8 cellular contexts compared by ENCODE assay signal in genomic region chrX:48470110-48470832, GRCh38. TPM values are rescaled to one million over a fixed set of nuclear protein-coding genes. Genes with fewer than 3 reads are reported as not detected.
DNase-seq lines count a peak whose midpoint lies in the region; ATAC-seq and TF ChIP-seq lines count a peak whose summit lies in the region.

Gene SLC38A5 (minus strand): TSS chrX:48470260. CDS start chrX:48467924, 2,336 bp downstream.

- H3K9ac ChIP-seq in IMR-90 (ENCODE audit: low read depth, low read length): no peak within 1 kb of the TSS

- H3K18ac ChIP-seq in IMR-90 (ENCODE audit: low read depth, low read length): no peak within 1 kb of the TSS

- no peak within 1 kb of the TSS for H3K4ac ChIP-seq in IMR-90 (ENCODE audit: low read depth, low read length)

- in situ Hi-C loops in IMR-90 (cut with MboI; ENCODE audit: low sequenced_read_pairs): no loop called here

- H3K79me1 ChIP-seq in IMR-90 (ENCODE audit: low read depth in 1 of 2, low read length in 2 of 2): no peaks in the 10 kb centered on the region

- H4K91ac ChIP-seq in IMR-90 (ENCODE audit: insufficient read depth, low read depth, low read length): no peak within 1 kb of the TSS

- H3K27ac ChIP-seq in A673 (ENCODE audit: low read depth, low read length, poor library complexity, severe bottlenecking) (peak within 1 kb of the TSS; percentile 76), IMR-90 (ENCODE audit: insufficient read depth, low read length) (no peak within 1 kb of the TSS), coronary artery (no peak within 1 kb of the TSS)

- no peak within 1 kb of the TSS for H2BK5ac ChIP-seq in IMR-90 (ENCODE audit: low read depth, low read length, poor library complexity, severe bottlenecking)

- H4K20me1 ChIP-seq in IMR-90 (ENCODE audit: insufficient read depth, low read length): no peaks in the 10 kb centered on the region

- TF ChIP-seq POLR2A in IMR-90 (IDR thresholded peaks at IDR 0.05; ENCODE audit: low read depth, low read length): no peak

- dilution Hi-C loops in IMR-90 (cut with HindIII; ENCODE audit: low sequenced_read_pairs, unreplicated experiment): no loop called here

- no peak within 1 kb of the TSS for H2AFZ ChIP-seq in IMR-90 (replicated peaks; ENCODE audit: low read length, poor library complexity)

- peak within 1 kb of the TSS; percentile 61 for H2AK9ac ChIP-seq in IMR-90 (replicated peaks; ENCODE audit: low read depth, low read length, poor library complexity)

- no peak within 1 kb of the TSS; a peak in 1 of 4 replicates for H4K8ac ChIP-seq in IMR-90 (ENCODE audit: low read depth in 2 of 2, low read length in 2 of 2)

- no peak for TF ChIP-seq RAD21 in IMR-90 (IDR thresholded peaks at IDR 0.05; ENCODE audit: low read length)

- peaks cover under 1% of the 10 kb centered on the region; the same call in 1 of the 2 replicates for H3K9me1 ChIP-seq in IMR-90 (ENCODE audit: insufficient read depth, low read length)

- no peak for DNase-seq in A673 (ENCODE audit: low spot score)
- no peak for DNase-seq in IMR-90
- DNase-seq in coronary artery (ENCODE audit: low spot score): no peak
- DNase-seq in mucosa of descending colon: peak in 1 of 3 donors; percentile 50
- DNase-seq in omental fat pad (ENCODE audit: low spot score): no peak
- no peak for DNase-seq in cerebellar cortex (ENCODE audit: low spot score)
- no peak for DNase-seq in AML-193 (lab: John Stamatoyannopoulos, UW)

- H4K5ac ChIP-seq in IMR-90 (ENCODE audit: low read depth, low read length): no peak within 1 kb of the TSS

- 68% methylated on average over 7 of the region's 18 CpGs; no CpG with 5 or more reads in 1 of the 2 experiments for WGBS in IMR-90 (ENCODE audit: extremely low coverage in 2 of 2, insufficient read length in 1 of 2), 2 experiments

- H2BK20ac ChIP-seq in IMR-90 (ENCODE audit: low read depth, low read length): no peak within 1 kb of the TSS

- BruUV-seq in A673 (replicated peaks; lab: Mats Ljungman, UMichigan) (no TSS peak), IMR-90 (replicated peaks; lab: Mats Ljungman, UMichigan) (no TSS peak)

- H2BK15ac ChIP-seq in IMR-90 (ENCODE audit: low read depth, low read length): no peak within 1 kb of the TSS

- no peak within 1 kb of the TSS for H3K14ac ChIP-seq in IMR-90 (replicated peaks; ENCODE audit: low read depth, low read length)

- POLR2A ChIA-PET in A673 (lab: Charles Lee; ENCODE audit: low non-redundant PET) (no interaction called here), IMR-90 (lab: Charles Lee; ENCODE audit: unreplicated experiment) (no interaction called here)

- H3K23ac ChIP-seq in IMR-90 (ENCODE audit: low read depth, low read length): no peak within 1 kb of the TSS

- H3K4me2 ChIP-seq in IMR-90 (ENCODE audit: low read depth, low read length): no peak within 1 kb of the TSS

- H3K56ac ChIP-seq in IMR-90 (ENCODE audit: extremely low read depth, insufficient read depth, low read length): no peak within 1 kb of the TSS

- TF ChIP-seq CTCF in A673 (conservative IDR thresholded peaks at IDR 0.05; ENCODE audit: low read depth, low read length) (no peak), IMR-90 (conservative IDR thresholded peaks at IDR 0.05; ENCODE audit: low read depth, low read length) (no peak), coronary artery (IDR thresholded peaks at IDR 0.05) (no peak), mucosa of descending colon (IDR thresholded peaks at IDR 0.05) (no peak), omental fat pad (IDR thresholded peaks at IDR 0.05) (no peak)

- H3K36me3 ChIP-seq in A673 (ENCODE audit: insufficient read depth, low read length, poor library complexity, severe bottlenecking) (no peaks in the 10 kb centered on the region), IMR-90 (ENCODE audit: control insufficient read depth, insufficient read depth, low read length) (no peaks in the 10 kb centered on the region), mucosa of descending colon (ENCODE audit: low read depth) (no peaks in the 10 kb centered on the region)

- H2AK5ac ChIP-seq in IMR-90 (ENCODE audit: low read depth, low read length): no peak within 1 kb of the TSS; the same call in 1 of the 2 replicates

- peaks cover 9% of the 10 kb centered on the region for H3K4me1 ChIP-seq in A673 (ENCODE audit: insufficient read depth, low read length, poor library complexity, severe bottlenecking)
- peaks cover 9% of the 10 kb centered on the region; the same call in 1 of the 2 replicates for H3K4me1 ChIP-seq in IMR-90 (ENCODE audit: control insufficient read depth, insufficient read depth, low read length)
- no peaks in the 10 kb centered on the region for H3K4me1 ChIP-seq in mucosa of descending colon (ENCODE audit: low read depth)

- intact Hi-C loops in A673 (cut with micrococcal nuclease; ENCODE audit: unreplicated experiment) (no loop called here), IMR-90 (cut with micrococcal nuclease) (no loop called here), mucosa of descending colon (cut with DNase I, micrococcal nuclease) (no loop called here)

- H3K27me3 ChIP-seq in A673 (replicated peaks; ENCODE audit: insufficient read depth, low read depth, low read length, poor library complexity) (no peaks in the 10 kb centered on the region), IMR-90 (ENCODE audit: control insufficient read depth, insufficient read depth, low read length) (peaks cover 4% of the 10 kb centered on the region; the same call in 1 of the 2 replicates)

- H3K4me3 ChIP-seq in A673 (ENCODE audit: low read depth, low read length, poor library complexity, severe bottlenecking) (peak within 1 kb of the TSS; percentile 63), IMR-90 (ENCODE audit: insufficient read depth, low read depth, low read length) (no peak within 1 kb of the TSS), coronary artery (peak within 1 kb of the TSS; percentile 59), mucosa of descending colon (no peak within 1 kb of the TSS)

- H3K9me3 ChIP-seq in A673 (ENCODE audit: low read depth, low read length, poor library complexity, severe bottlenecking) (no peaks in the 10 kb centered on the region), IMR-90 (ENCODE audit: control insufficient read depth, insufficient read depth, low read length) (no peaks in the 10 kb centered on the region), mucosa of descending colon (no peaks in the 10 kb centered on the region)

- ATAC-seq in IMR-90 (ENCODE audit: low read depth) (no peak), mucosa of descending colon (peak; percentile 28), omental fat pad (ENCODE audit: low FRiP score) (no peak), HG03571 (IDR thresholded peaks at IDR 0.05; ENCODE audit: unreplicated experiment) (no peak)

- CTCF ChIA-PET in A673 (lab: Charles Lee): no interaction called here
- CTCF ChIA-PET in IMR-90 (lab: Yijun Ruan, JAX): no interaction called here

- H2BK120ac ChIP-seq in IMR-90 (ENCODE audit: low read depth, low read length): no peak within 1 kb of the TSS

TF ChIP-seq in IMR-90, 13 proteins besides CTCF, POLR2A, EP300 and RAD21:
- TF ChIP-seq CHD1 (IDR thresholded peaks at IDR 0.05; ENCODE audit: low read depth, low read length) (no peak), RFX5 (IDR thresholded peaks at IDR 0.05; ENCODE audit: low read depth, low read length) (no peak), SMC3 (IDR thresholded peaks at IDR 0.05; ENCODE audit: low read depth, low read length) (no peak), BHLHE40 (IDR thresholded peaks at IDR 0.05; ENCODE audit: low read depth, low read length) (no peak), RCOR1 (IDR thresholded peaks at IDR 0.05; ENCODE audit: insufficient replicate concordance, low read length) (no peak), MXI1 (IDR thresholded peaks at IDR 0.05; ENCODE audit: borderline replicate concordance, low read depth, low read length) (no peak), MAZ (IDR thresholded peaks at IDR 0.05; ENCODE audit: borderline replicate concordance, low read depth, low read length) (no peak), FOS (IDR thresholded peaks at IDR 0.05; ENCODE audit: low read depth, low read length) (no peak), NFE2L2 (IDR thresholded peaks at IDR 0.05; ENCODE audit: low read depth, low read length) (no peak), MAFK (IDR thresholded peaks at IDR 0.05; ENCODE audit: low read depth, low read length) (no peak), CEBPB (IDR thresholded peaks at IDR 0.05; ENCODE audit: low read depth, low read length) (no peak)
- TF ChIP-seq, protein P1, sequence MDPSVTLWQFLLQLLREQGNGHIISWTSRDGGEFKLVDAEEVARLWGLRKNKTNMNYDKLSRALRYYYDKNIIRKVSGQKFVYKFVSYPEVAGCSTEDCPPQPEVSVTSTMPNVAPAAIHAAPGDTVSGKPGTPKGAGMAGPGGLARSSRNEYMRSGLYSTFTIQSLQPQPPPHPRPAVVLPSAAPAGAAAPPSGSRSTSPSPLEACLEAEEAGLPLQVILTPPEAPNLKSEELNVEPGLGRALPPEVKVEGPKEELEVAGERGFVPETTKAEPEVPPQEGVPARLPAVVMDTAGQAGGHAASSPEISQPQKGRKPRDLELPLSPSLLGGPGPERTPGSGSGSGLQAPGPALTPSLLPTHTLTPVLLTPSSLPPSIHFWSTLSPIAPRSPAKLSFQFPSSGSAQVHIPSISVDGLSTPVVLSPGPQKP (IDR thresholded peaks at IDR 0.05; ENCODE audit: borderline replicate concordance, low read depth, low read length): no peak
- TF ChIP-seq, protein P2, sequence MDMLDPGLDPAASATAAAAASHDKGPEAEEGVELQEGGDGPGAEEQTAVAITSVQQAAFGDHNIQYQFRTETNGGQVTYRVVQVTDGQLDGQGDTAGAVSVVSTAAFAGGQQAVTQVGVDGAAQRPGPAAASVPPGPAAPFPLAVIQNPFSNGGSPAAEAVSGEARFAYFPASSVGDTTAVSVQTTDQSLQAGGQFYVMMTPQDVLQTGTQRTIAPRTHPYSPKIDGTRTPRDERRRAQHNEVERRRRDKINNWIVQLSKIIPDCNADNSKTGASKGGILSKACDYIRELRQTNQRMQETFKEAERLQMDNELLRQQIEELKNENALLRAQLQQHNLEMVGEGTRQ (IDR thresholded peaks at IDR 0.05; ENCODE audit: low read depth, low read length): no peak
TF ChIP-seq in IMR-90: peak in this region for 0.

RNA-seq across cellular contexts. Expression of gene SLC38A5, which starts in this region (rescaled TPM):
- total RNA-seq in A673 (2021) (98.9 and 112 TPM in 2 replicates), IMR-90 (2012; rRNA removed) (12.2 and 12.8 TPM in 2 replicates), mucosa of descending colon (10 to 100 TPM in 1 of 3 donors, 1 to 10 TPM in 2; 7.3 to 25.9 (median 9.7) TPM), omental fat pad (10 to 100 TPM in 2 of 4 donors, 1 to 10 TPM in 2; 2.8 to 11.9 (median 9.6) TPM)
- polyA plus RNA-seq in IMR-90 (2012; rRNA removed): 20.0 and 20.4 TPM in 2 replicates
- 12.7 and 26.2 TPM in 2 replicates for polyA plus RNA-seq in IMR-90 (2012; cell fraction: cytosol; rRNA removed)
- 22.6 and 42.7 TPM in 2 replicates for polyA plus RNA-seq in IMR-90 (2012; cell fraction: nucleus; rRNA removed; ENCODE audit: low replicate concordance)

Comparison
In these comparisons a context has a peak if more than half of its experiments do, and no peak if none do; other contexts are left out.
1. H3K4me3 ChIP-seq: peak in A673 (single experiment) and coronary artery (single experiment); none in IMR-90 (single experiment) and mucosa of descending colon (single experiment).